In genomic region chr11:61095022-61095421, GRCh38 we compare ENCODE assay signal across 19 cellular contexts. TPM values are rescaled to one million over a fixed set of nuclear protein-coding genes. Genes with fewer than 3 reads are reported as not detected.
DNase-seq lines count a peak whose midpoint lies in the region; ATAC-seq lines count a peak whose summit lies in the region.
"Had no signal": no experiment of that assay in that cellular context is flagged by ENCODE, and none has a peak within 500 bp of the region (broad histone marks: within the 10 kb centered on the region; RNA-seq: fewer than 3 reads in every experiment).

No MANE protein-coding gene starts in this region.

- H3K27me3 Mint-ChIP-seq in activated naive CD8-positive, alpha-beta T cell treated with anti-CD3 and anti-CD28 coated beads, Interleukin-2, amount 10 ng/mL, durations not matched to agents 7 days and 5 days, result no peaks in the 10 kb centered on the region
- no peaks in the 10 kb centered on the region for H3K27me3 Mint-ChIP-seq in stimulated activated memory B cell treated with anti-CD40 and anti-IgM and Interleukin-4, amounts not matched to agents 10 μg/mL and 1 μg/mL and 100 μg/mL, for 72 hours

- H3K36me3 Mint-ChIP-seq in activated naive CD8-positive, alpha-beta T cell treated with anti-CD3 and anti-CD28 coated beads, Interleukin-2, amount 10 ng/mL, durations not matched to agents 7 days and 5 days, result peaks cover 3% of the 10 kb centered on the region
- no peaks in the 10 kb centered on the region for H3K36me3 Mint-ChIP-seq in stimulated activated memory B cell treated with anti-CD40 and anti-IgM and Interleukin-4, amounts not matched to agents 10 μg/mL and 1 μg/mL and 100 μg/mL, for 72 hours

- intact Hi-C loops in cardiac septum (cut with DNase I) (no loop called here), left ventricle myocardium superior (cut with micrococcal nuclease) (no loop called here)

- ATAC-seq in left ventricle myocardium superior (no peak), GM19467 (IDR thresholded peaks at IDR 0.05; ENCODE audit: unreplicated experiment) (no peak)
- ATAC-seq in activated naive CD8-positive, alpha-beta T cell treated with anti-CD3 and anti-CD28 coated beads, Interleukin-2, amount 10 ng/mL, durations not matched to agents 7 days and 5 days (ENCODE audit: low read depth), result no peak
- no peak for ATAC-seq in stimulated activated memory B cell treated with anti-CD40 and anti-IgM and Interleukin-4, amounts not matched to agents 10 μg/mL and 1 μg/mL and 100 μg/mL, for 72 hours
- ATAC-seq: heart right ventricle, right cardiac atrium, WTC11 had no signal

- DNase-seq in cardiac septum (ENCODE audit: low spot score) (peak; percentile 43), left ventricle myocardium superior (no peak), NAMALWA (ENCODE audit: low spot score) (peak; percentile 59), HCEC 1CT (no peak)
- DNase-seq in activated naive CD8-positive, alpha-beta T cell treated with anti-CD3 and anti-CD28 coated beads, Interleukin-2, amount 10 ng/mL, durations not matched to agents 7 days and 5 days, result no peak
- no peak for DNase-seq in activated CD8-positive, alpha-beta memory T cell treated with anti-CD3 and anti-CD28 coated beads, Interleukin-2, amount 50 U/mL, for 48 hours
- DNase-seq: brain microvascular endothelial cell; H7; heart right ventricle; immature natural killer cell; occipital lobe; right cardiac atrium; stimulated activated naive CD4-positive, alpha-beta T cell; transverse colon had no signal

- no peaks in the 10 kb centered on the region for H3K9me3 Mint-ChIP-seq in activated naive CD8-positive, alpha-beta T cell treated with anti-CD3 and anti-CD28 coated beads, Interleukin-2, amount 10 ng/mL, durations not matched to agents 7 days and 5 days
- peaks cover 3% of the 10 kb centered on the region for H3K9me3 Mint-ChIP-seq in stimulated activated memory B cell treated with anti-CD40 and anti-IgM and Interleukin-4, amounts not matched to agents 10 μg/mL and 1 μg/mL and 100 μg/mL, for 72 hours
- H3K9me3 Mint-ChIP-seq: immature natural killer cell had no signal

- H3K27ac Mint-ChIP-seq in activated naive CD8-positive, alpha-beta T cell treated with anti-CD3 and anti-CD28 coated beads, Interleukin-2, amount 10 ng/mL, durations not matched to agents 7 days and 5 days, result peak overlapping the region; percentile 62
- H3K27ac Mint-ChIP-seq in stimulated activated memory B cell treated with anti-CD40 and anti-IgM and Interleukin-4, amounts not matched to agents 10 μg/mL and 1 μg/mL and 100 μg/mL, for 72 hours, result peak overlapping the region; percentile 97
- H3K27ac Mint-ChIP-seq: WTC11 had no signal

- H3K4me3 Mint-ChIP-seq in activated naive CD8-positive, alpha-beta T cell treated with anti-CD3 and anti-CD28 coated beads, Interleukin-2, amount 10 ng/mL, durations not matched to agents 7 days and 5 days, result peak overlapping the region; percentile 44
- peak overlapping the region; percentile 4 for H3K4me3 Mint-ChIP-seq in stimulated activated memory B cell treated with anti-CD40 and anti-IgM and Interleukin-4, amounts not matched to agents 10 μg/mL and 1 μg/mL and 100 μg/mL, for 72 hours
- H3K4me3 Mint-ChIP-seq: WTC11 had no signal

- peaks cover 49% of the 10 kb centered on the region for H3K4me1 Mint-ChIP-seq in activated naive CD8-positive, alpha-beta T cell treated with anti-CD3 and anti-CD28 coated beads, Interleukin-2, amount 10 ng/mL, durations not matched to agents 7 days and 5 days
- peaks cover 63% of the 10 kb centered on the region for H3K4me1 Mint-ChIP-seq in stimulated activated memory B cell treated with anti-CD40 and anti-IgM and Interleukin-4, amounts not matched to agents 10 μg/mL and 1 μg/mL and 100 μg/mL, for 72 hours

- POLR2A ChIA-PET in activated naive CD8-positive, alpha-beta T cell treated with anti-CD3 and anti-CD28 coated beads, Interleukin-2, amount 10 ng/mL, durations not matched to agents 7 days and 5 days (lab: Charles Lee), result no interaction called here

RNA-seq across cellular contexts. Expression of gene CD5, which starts 7.3 kb away (rescaled TPM):
- total RNA-seq in cardiac septum (not detected), left ventricle myocardium superior (0.07 TPM)
- total RNA-seq in activated naive CD8-positive, alpha-beta T cell treated with anti-CD3 and anti-CD28 coated beads, Interleukin-2, amount 10 ng/mL, durations not matched to agents 7 days and 5 days, result 100 to 1,000 TPM; 303 to 313 TPM
- total RNA-seq: endothelial cell of umbilical vein, H7, M059J, occipital lobe had no signal

Comparison
In these comparisons a context has a peak if more than half of its experiments do, and no peak if none do; other contexts are left out.
1. DNase-seq: peak in cardiac septum (single experiment) and NAMALWA (single experiment); none in left ventricle myocardium superior (single experiment), activated naive CD8-positive, alpha-beta T cell treated with anti-CD3 and anti-CD28 coated beads, Interleukin-2, amount 10 ng/mL, durations not matched to agents 7 days and 5 days (single experiment), HCEC 1CT (single experiment) and activated CD8-positive, alpha-beta memory T cell treated with anti-CD3 and anti-CD28 coated beads, Interleukin-2, amount 50 U/mL, for 48 hours (single experiment).
2. RNA of gene CD5, which starts 7.3 kb away (total RNA-seq): 303 to 313 TPM in activated naive CD8-positive, alpha-beta T cell treated with anti-CD3 and anti-CD28 coated beads, Interleukin-2, amount 10 ng/mL, durations not matched to agents 7 days and 5 days; 0.07 TPM in left ventricle myocardium superior (single experiment) and not detected in cardiac septum (single experiment); every median in the first group is over 100 times any median in the second.